ENCODE assay signal across 22 cellular contexts in genomic region chr15:65956307-65956706, GRCh38.
"Had no signal": no experiment of that assay in that cellular context is flagged by ENCODE, and none has a peak within 500 bp of the region (broad histone marks: within the 10 kb centered on the region; RNA-seq: fewer than 3 reads in every experiment).

No MANE protein-coding gene starts in this region.

- H3K4me1 Mint-ChIP-seq: central memory CD8-positive, alpha-beta T cell; immature natural killer cell; nephron had no signal

- ATAC-seq: esophagus mucosa, left ventricle myocardium superior had no signal

- H3K4me3 Mint-ChIP-seq: activated naive CD8-positive, alpha-beta T cell; activated T-cell treated with anti-CD3 and anti-CD28 coated beads, Interleukin-2, amount 50 U/mL, for 24 hours; central memory CD8-positive, alpha-beta T cell; immature natural killer cell; nephron; type B pancreatic cell had no signal

- H3K27ac Mint-ChIP-seq: activated naive CD8-positive, alpha-beta T cell; activated T-cell treated with anti-CD3 and anti-CD28 coated beads, Interleukin-2, amount 50 U/mL, for 24 hours; activated T-helper 2 cell treated with anti-CD3 and anti-CD28 coated beads, Interferon-gamma antibody, Interleukin-2, Interleukin-4, amounts not matched to agents 10 μg/mL and 5 μg/mL and 100 μg/mL, durations not matched to agents 14 hours and 24 hours and 36 hours; immature natural killer cell; nephron; type B pancreatic cell had no signal

- H3K36me3 Mint-ChIP-seq: activated naive CD8-positive, alpha-beta T cell; immature natural killer cell; type B pancreatic cell had no signal

- H3K9me3 Mint-ChIP-seq: activated T-cell treated with anti-CD3 and anti-CD28 coated beads, Interleukin-2, amount 50 U/mL, for 24 hours; activated T-helper 2 cell treated with anti-CD3 and anti-CD28 coated beads, Interferon-gamma antibody, Interleukin-2, Interleukin-4, amounts not matched to agents 10 μg/mL and 5 μg/mL and 100 μg/mL, durations not matched to agents 14 hours and 24 hours and 36 hours; central memory CD8-positive, alpha-beta T cell; nephron; type B pancreatic cell had no signal

- DNase-seq: activated CD4-positive, alpha-beta T cell treated with anti-CD3 and anti-CD28 coated beads, Interleukin-2, amount 50 U/mL, for 1 hour; activated CD4-positive, CD25-positive, alpha-beta regulatory T cell treated with anti-CD3 and anti-CD28 coated beads, Interleukin-2, amount 50 U/mL, for 72 hours; activated CD8-positive, alpha-beta memory T cell treated with anti-CD3 and anti-CD28 coated beads, Interleukin-2, amount 50 U/mL, for 4 hours; activated naive CD4-positive, alpha-beta T cell; activated T-cell treated with anti-CD3 and anti-CD28 coated beads, Interleukin-2, amount 50 U/mL, for 24 hours; adrenal gland; effector memory CD4-positive, alpha-beta T cell; glutamatergic neuron; immature natural killer cell; left ventricle myocardium superior; midbrain; ovary; spleen; stimulated activated CD4-positive, alpha-beta T cell treated with anti-CD3 and anti-CD28 coated beads, Interleukin-4, amount 100 ng/mL, for 1 hour; stimulated activated naive CD4-positive, alpha-beta T cell; WERI-Rb-1 had no signal
